11 cellular contexts compared by ENCODE assay signal in genomic region chr12:9864913-9865675, GRCh38. TPM values are rescaled to one million over a fixed set of nuclear protein-coding genes. Genes with fewer than 3 reads are reported as not detected.
DNase-seq lines count a peak whose midpoint lies in the region; ATAC-seq and TF ChIP-seq lines count a peak whose summit lies in the region.
"Had no signal": no experiment of that assay in that cellular context is flagged by ENCODE, and none has a peak within 500 bp of the region (broad histone marks: within the 10 kb centered on the region; RNA-seq: fewer than 3 reads in every experiment).

No MANE protein-coding gene starts in this region.

- H3K36me3 Mint-ChIP-seq in activated CD8-positive, alpha-beta T cell treated with anti-CD3 and anti-CD28 coated beads for 36 hours (ENCODE audit: low read depth) = peaks cover 47% of the 10 kb centered on the region

- CTCF ChIA-PET in activated CD8-positive, alpha-beta T cell treated with anti-CD3 and anti-CD28 coated beads for 36 hours (lab: Charles Lee) = interaction anchor here (0.6 to 3.0 kb wide), 7 partner anchors 42 to 344 kb away, joined by 3 to 9 read pairs (median 4); no protein-coding TSS in a partner anchor

- DNase-seq in heart left ventricle (no peak), Right ventricle myocardium inferior (ENCODE audit: missing footprints) (no peak), upper lobe of right lung (no peak), anterior cingulate cortex (lab: John Stamatoyannopoulos, UW) (no peak), NCI-H748 (lab: John Stamatoyannopoulos, UW; ENCODE audit: unreplicated experiment) (no peak)
- DNase-seq in activated CD8-positive, alpha-beta T cell treated with anti-CD3 and anti-CD28 coated beads for 36 hours = no peak
- DNase-seq: NCI-H2171 had no signal

- H3K4me1 ChIP-seq in heart left ventricle = peaks cover 0 to 41% (median 0%) of the 10 kb centered on the region in 12 donors
- H3K4me1 ChIP-seq in mononuclear cell (ENCODE audit: insufficient read depth, low read length) = peaks cover 15% of the 10 kb centered on the region
- H3K4me1 ChIP-seq in upper lobe of right lung = no peaks in the 10 kb centered on the region

- no peaks in the 10 kb centered on the region for H3K27me3 ChIP-seq in heart left ventricle
- H3K27me3 ChIP-seq in mononuclear cell (ENCODE audit: insufficient read depth, low read length) = no peaks in the 10 kb centered on the region
- H3K27me3 ChIP-seq in upper lobe of right lung = no peaks in the 10 kb centered on the region

- H3K36me3 ChIP-seq in heart left ventricle (peaks cover 0 to 3% (median 0%) of the 10 kb centered on the region in 9 donors), upper lobe of right lung (no peaks in the 10 kb centered on the region)

- H3K9me3 ChIP-seq in heart left ventricle = peaks cover 0 to 21% (median 5%) of the 10 kb centered on the region in 12 donors
- peaks cover 13% of the 10 kb centered on the region for H3K9me3 ChIP-seq in mononuclear cell (ENCODE audit: low read depth, low read length)
- no peaks in the 10 kb centered on the region for H3K9me3 ChIP-seq in upper lobe of right lung

- H3K9me3 Mint-ChIP-seq in activated CD8-positive, alpha-beta T cell treated with anti-CD3 and anti-CD28 coated beads for 36 hours = peaks cover 19% of the 10 kb centered on the region
- H3K9me3 Mint-ChIP-seq: GM23338 had no signal

- no peaks in the 10 kb centered on the region for H3K27me3 Mint-ChIP-seq in activated CD8-positive, alpha-beta T cell treated with anti-CD3 and anti-CD28 coated beads for 36 hours

- 56 to 72% (median 64%) methylated on average over 4 of the region's 4 CpGs for WGBS in heart left ventricle, 4 donors

- POLR2A ChIA-PET in activated CD8-positive, alpha-beta T cell treated with anti-CD3 and anti-CD28 coated beads for 36 hours (lab: Charles Lee) = interaction anchor here (0.9 to 7.6 kb wide), 8 partner anchors 13 to 220 kb away, joined by 3 to 292 read pairs (median 4); partner anchors contain the start of genes CD69 and CLEC2D

- H3K27ac ChIP-seq in heart left ventricle (peak overlapping the region in 4 of 12 donors; percentile 8 to 95 (median 48)), upper lobe of right lung (peak overlapping the region; percentile 92)

- intact Hi-C loops in heart left ventricle (cut with DNase I) = no loop called here
- intact Hi-C loops in Right ventricle myocardium inferior (cut with DNase I) = no loop called here
- intact Hi-C loops in activated CD8-positive, alpha-beta T cell treated with anti-CD3 and anti-CD28 coated beads for 36 hours (cut with micrococcal nuclease) = loop anchor here (5.0 kb wide), 3 partner anchors 53 to 68 kb away; no protein-coding TSS in a partner anchor
- intact Hi-C loops in upper lobe of right lung (cut with DNase I) = no loop called here

- H3K4me3 Mint-ChIP-seq in activated CD8-positive, alpha-beta T cell treated with anti-CD3 and anti-CD28 coated beads for 36 hours = peak overlapping the region; percentile 85
- H3K4me3 Mint-ChIP-seq: GM23338 had no signal

- TF ChIP-seq CTCF in heart left ventricle (IDR thresholded peaks at IDR 0.05) (no peak), upper lobe of right lung (IDR thresholded peaks at IDR 0.05) (no peak)
- TF ChIP-seq CTCF in activated CD8-positive, alpha-beta T cell treated with anti-CD3 and anti-CD28 coated beads for 36 hours (IDR thresholded peaks at IDR 0.05) = no peak

- peaks cover 38% of the 10 kb centered on the region for H3K4me1 Mint-ChIP-seq in activated CD8-positive, alpha-beta T cell treated with anti-CD3 and anti-CD28 coated beads for 36 hours (ENCODE audit: low read depth)

- H3K4me3 ChIP-seq in heart left ventricle (peak overlapping the region in 9 of 12 donors; percentile 13 to 72 (median 60)), mononuclear cell (ENCODE audit: low read length) (peak overlapping the region; percentile 8), upper lobe of right lung (peak overlapping the region; percentile 47)
- H3K4me3 ChIP-seq: GM23338 had no signal

- ATAC-seq in heart left ventricle (no peak), Right ventricle myocardium inferior (no peak), upper lobe of right lung (no peak), GM19035 (IDR thresholded peaks at IDR 0.05; ENCODE audit: unreplicated experiment) (no peak)
- ATAC-seq in activated CD8-positive, alpha-beta T cell treated with anti-CD3 and anti-CD28 coated beads for 36 hours = peak; percentile 40
- ATAC-seq: GM23338 had no signal

- TF ChIP-seq POLR2A in heart left ventricle (IDR thresholded peaks at IDR 0.05) = no peak

- H3K27ac Mint-ChIP-seq in activated CD8-positive, alpha-beta T cell treated with anti-CD3 and anti-CD28 coated beads for 36 hours = peak overlapping the region; percentile 93
- H3K27ac Mint-ChIP-seq: GM23338 had no signal

RNA-seq across cellular contexts. Expression of gene CLEC2B, which starts 4.1 kb away (rescaled TPM):
- total RNA-seq in heart left ventricle = 10 to 100 TPM in 1 of 9 donors, 1 to 10 TPM in 8; 2.7 to 18.8 (median 4.5) TPM
- 1 to 10 TPM; 3.7 to 5.2 TPM for polyA plus RNA-seq in heart left ventricle
- 6.8 TPM for total RNA-seq in Right ventricle myocardium inferior
- total RNA-seq in activated CD8-positive, alpha-beta T cell treated with anti-CD3 and anti-CD28 coated beads for 36 hours = 10 to 100 TPM; 38.4 to 43.2 TPM
- 248 TPM for total RNA-seq in mononuclear cell
- 24.6 TPM for total RNA-seq in upper lobe of right lung
- total RNA-seq: GM23338 had no signal
- polyA plus RNA-seq: GM23338 had no signal

RNA-seq across cellular contexts. Expression of gene KLRF2, which starts 16.2 kb away (rescaled TPM):
- not detected for total RNA-seq in heart left ventricle
- polyA plus RNA-seq in heart left ventricle = not detected
- not detected for total RNA-seq in Right ventricle myocardium inferior
- total RNA-seq in activated CD8-positive, alpha-beta T cell treated with anti-CD3 and anti-CD28 coated beads for 36 hours = not detected
- not detected for total RNA-seq in mononuclear cell
- not detected for total RNA-seq in upper lobe of right lung
- total RNA-seq: GM23338, kidney epithelial cell had no signal
- polyA plus RNA-seq: GM23338 had no signal

RNA-seq across cellular contexts. Expression of gene KLRF1, which starts 37.8 kb away (rescaled TPM):
- total RNA-seq in heart left ventricle (1 to 10 TPM in 1 of 9 donors, under 1 TPM in 6, not detected in 2; 0.30 to 1.1 (median 0.56) TPM), Right ventricle myocardium inferior (0.24 TPM), mononuclear cell (27.0 TPM), upper lobe of right lung (2.7 TPM)
- under 1 TPM; 0.08 to 0.76 TPM for polyA plus RNA-seq in heart left ventricle
- not detected for total RNA-seq in activated CD8-positive, alpha-beta T cell treated with anti-CD3 and anti-CD28 coated beads for 36 hours
- total RNA-seq: GM23338 had no signal

Comparison
In these comparisons a context has a peak if more than half of its experiments do, and no peak if none do; other contexts are left out.
1. H3K4me3 ChIP-seq: peak in every context shown above with its lines; median percentile 60 in heart left ventricle; 47 in upper lobe of right lung; 8 in mononuclear cell.